30 cellular contexts compared by ENCODE assay signal in the genomic region with DNA sequence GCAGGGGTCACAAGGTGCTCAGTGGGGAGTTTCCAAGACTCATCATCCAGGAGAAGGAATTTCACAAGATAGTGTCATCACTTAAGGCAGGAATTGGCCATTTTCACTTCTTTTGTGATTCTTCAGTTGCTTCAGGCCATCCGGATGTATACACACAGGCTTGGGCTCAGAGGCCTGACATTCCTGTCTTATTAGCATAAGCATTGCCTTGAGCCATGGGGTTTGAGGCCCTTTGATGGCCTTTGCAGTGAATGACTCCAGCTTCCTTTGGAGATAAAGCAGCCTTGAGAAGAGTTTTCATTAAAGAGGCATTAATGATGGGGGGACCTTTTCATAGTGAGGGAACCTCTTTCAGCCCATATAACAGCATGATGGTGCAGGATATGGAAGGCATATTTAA.
"Had no signal": no experiment of that assay in that cellular context is flagged by ENCODE, and none has a peak within 500 bp of the region (broad histone marks: within the 10 kb centered on the region; RNA-seq: fewer than 3 reads in every experiment).

No MANE protein-coding gene starts in this region.

- H3K4me1 ChIP-seq: left lung, lower lobe of right lung, pancreas, prostate gland, suprapubic skin, tibial artery, upper lobe of right lung had no signal

- DNase-seq: hippocampal formation; kidney; left colon; left lung; lower lobe of right lung; mammary epithelial cell; mesenchymal stem cell; naive B cell; natural killer cell; nephron progenitor cell; nucleus accumbens; pancreas; posterior cingulate gyrus; retina; right cardiac atrium; stimulated activated CD4-positive, alpha-beta T cell treated with anti-CD3 and anti-CD28 coated beads, Interleukin-12 subunit alpha, Interleukin-12 subunit beta, amount 100 ng/mL, for 4 hours; stimulated activated CD4-positive, alpha-beta T cell treated with anti-CD3 and anti-CD28 coated beads, Interleukin-15, amount 100 ng/mL, for 24 hours; stimulated activated CD4-positive, alpha-beta T cell treated with anti-CD3 and anti-CD28 coated beads, Interleukin-2, amount 100 ng/mL, for 24 hours; stimulated activated CD4-positive, alpha-beta T cell treated with anti-CD3 and anti-CD28 coated beads, Interleukin-4, amount 100 ng/mL, for 1 hour; stimulated activated naive CD4-positive, alpha-beta T cell; tibial artery; upper lobe of right lung had no signal

- H3K27me3 ChIP-seq: left lung, pancreas, suprapubic skin, tibial artery, upper lobe of right lung had no signal

- H3K4me3 Mint-ChIP-seq: mesothelial cell of epicardium; naive B cell; natural killer cell; nephron progenitor cell; stimulated activated effector memory CD8-positive, alpha-beta T cell treated with anti-CD3 and anti-CD28 coated beads, Interleukin-12 subunit alpha, Interleukin-12 subunit beta, amount 100 ng/mL, for 72 hours; stimulated activated naive CD8-positive, alpha-beta T cell treated with anti-CD3 and anti-CD28 coated beads, Interleukin-15, Interleukin-2, amounts not matched to agents 100 ng/mL and 50 ng/mL, for 24 hours had no signal

- H3K27me3 Mint-ChIP-seq: naive B cell; stimulated activated naive CD8-positive, alpha-beta T cell treated with anti-CD3 and anti-CD28 coated beads, Interleukin-15, Interleukin-2, amounts not matched to agents 100 ng/mL and 50 ng/mL, for 24 hours had no signal

- ATAC-seq: left colon; left lung; lower lobe of right lung; natural killer cell; pancreas; right cardiac atrium; sciatic nerve; stimulated activated effector memory CD8-positive, alpha-beta T cell treated with anti-CD3 and anti-CD28 coated beads, Interleukin-12 subunit alpha, Interleukin-12 subunit beta, amount 100 ng/mL, for 72 hours; upper lobe of right lung had no signal

- H3K9me3 ChIP-seq: pancreas, prostate gland, tibial artery, upper lobe of right lung had no signal

- H3K27ac ChIP-seq: left lung, lower lobe of right lung, pancreas, prostate gland, skin epidermis, suprapubic skin, thoracic aorta, tibial artery, upper lobe of right lung had no signal

- H3K4me1 Mint-ChIP-seq: naive B cell; nephron progenitor cell; stimulated activated effector memory CD8-positive, alpha-beta T cell treated with anti-CD3 and anti-CD28 coated beads, Interleukin-12 subunit alpha, Interleukin-12 subunit beta, amount 100 ng/mL, for 72 hours had no signal

- H3K36me3 ChIP-seq: left lung, lower lobe of right lung, pancreas, prostate gland, suprapubic skin, thoracic aorta, tibial artery, upper lobe of right lung had no signal

- H3K27ac Mint-ChIP-seq: mesothelial cell of epicardium; naive B cell; natural killer cell; nephron progenitor cell; stimulated activated effector memory CD8-positive, alpha-beta T cell treated with anti-CD3 and anti-CD28 coated beads, Interleukin-12 subunit alpha, Interleukin-12 subunit beta, amount 100 ng/mL, for 72 hours; stimulated activated naive CD8-positive, alpha-beta T cell treated with anti-CD3 and anti-CD28 coated beads, Interleukin-15, Interleukin-2, amounts not matched to agents 100 ng/mL and 50 ng/mL, for 24 hours had no signal

- H3K36me3 Mint-ChIP-seq: mesothelial cell of epicardium; stimulated activated effector memory CD8-positive, alpha-beta T cell treated with anti-CD3 and anti-CD28 coated beads, Interleukin-12 subunit alpha, Interleukin-12 subunit beta, amount 100 ng/mL, for 72 hours had no signal

- H3K4me3 ChIP-seq: left lung, lower lobe of right lung, pancreas, prostate gland, skin epidermis, suprapubic skin, thoracic aorta, tibial artery, upper lobe of right lung had no signal
